In genomic region chr19:50383307-50383851, GRCh38 we compare ENCODE assay signal across 7 cellular contexts.
DNase-seq lines count a peak whose midpoint lies in the region; ATAC-seq and TF ChIP-seq lines count a peak whose summit lies in the region.

No MANE protein-coding gene starts in this region.

- ATAC-seq in GM21528 (IDR thresholded peaks at IDR 0.05; ENCODE audit: low FRiP score, unreplicated experiment) (peak; percentile 6), GM21529 (IDR thresholded peaks at IDR 0.05; ENCODE audit: unreplicated experiment) (no peak)

- TF ChIP-seq CTCF in RWPE1 (conservative IDR thresholded peaks at IDR 0.05; ENCODE audit: low read depth) (no peak), fibroblast of pulmonary artery (IDR thresholded peaks at IDR 0.05; ENCODE audit: low read length, missing control alignments) (no peak)

- peak overlapping the region; percentile 83 for H3K27ac ChIP-seq in RWPE1

- DNase-seq in RWPE1 (ENCODE audit: low spot score) (peak; percentile 19), fibroblast of pulmonary artery (ENCODE audit: low read depth) (no peak), skeletal muscle cell (ENCODE audit: low read depth) (no peak), NCI-H128 (lab: John Stamatoyannopoulos, UW; ENCODE audit: unreplicated experiment) (no peak), foreskin melanocyte (no peak)

- POLR2A ChIA-PET in RWPE1 (lab: Yijun Ruan, JAX; ENCODE audit: low non-redundant PET): no interaction called here

- H3K4me3 ChIP-seq in fibroblast of pulmonary artery (replicated peaks; ENCODE audit: low read depth, low read length): peak overlapping the region; percentile 73
- peak overlapping the region; percentile 57 for H3K4me3 ChIP-seq in skeletal muscle cell (ENCODE audit: low read depth, low read length)

- CTCF ChIA-PET in RWPE1 (lab: Yijun Ruan, JAX): no interaction called here
